In the genomic region with DNA sequence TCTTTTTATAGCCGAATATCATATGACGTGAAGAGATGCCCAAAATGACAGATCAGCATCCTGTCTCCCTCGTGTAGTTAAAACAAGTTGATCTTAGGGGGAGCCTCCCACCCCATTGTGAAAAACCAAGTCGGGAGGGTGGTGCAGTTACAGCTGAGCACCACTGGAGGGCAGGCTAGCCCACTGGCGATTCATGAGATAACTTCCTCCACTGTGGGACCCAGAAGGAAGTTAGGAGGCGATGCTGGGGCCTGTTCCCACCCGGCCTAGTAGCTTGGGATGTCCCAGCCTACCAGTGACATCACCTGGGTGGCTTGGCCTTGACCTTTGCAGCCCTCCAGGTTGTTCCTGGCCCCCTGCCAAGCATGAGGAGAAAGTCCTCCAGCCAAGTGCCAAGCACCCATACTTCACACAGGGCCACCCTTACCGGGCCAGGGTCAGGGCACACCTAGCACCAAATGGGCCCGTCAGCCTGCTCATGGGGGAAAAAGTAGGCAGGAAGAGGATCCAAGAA, we compare ENCODE assay signal across 8 cellular contexts. TPM values are rescaled to one million over a fixed set of nuclear protein-coding genes. Genes with fewer than 3 reads are reported as not detected.
DNase-seq lines count a peak whose midpoint lies in the region; ATAC-seq, FAIRE-seq and TF ChIP-seq lines count a peak whose summit lies in the region.

No MANE protein-coding gene starts in this region.

- peak overlapping the region; percentile 68 for H2AFZ ChIP-seq in mesenchymal stem cell (ENCODE audit: low read depth, low read length)

- no peak overlapping the region for H2BK5ac ChIP-seq in mesenchymal stem cell (ENCODE audit: low read depth, low read length, poor library complexity, severe bottlenecking)

- H3K4ac ChIP-seq in mesenchymal stem cell (ENCODE audit: low read depth in 1 of 2, low read length in 2 of 2), result peak overlapping the region in 1 of 2 experiments; percentile 40

- DNase-seq in D721Med (ENCODE audit: insufficient read length, low spot score), result peak; percentile 37
- peak; percentile 29 for DNase-seq in NCI-H774 (lab: John Stamatoyannopoulos, UW)
- DNase-seq in activated CD8-positive, alpha-beta T cell treated with anti-CD3 and anti-CD28 coated beads, Interleukin-2, amount 10 ng/mL, durations not matched to agents 7 days and 5 days, result peak; percentile 87
- peak; percentile 54 to 59 (median 59) for DNase-seq in effector memory CD4-positive, alpha-beta T cell
- DNase-seq in mesenchymal stem cell, result peak; percentile 73
- peak; percentile 41 to 53 for DNase-seq in stimulated activated CD8-positive, alpha-beta memory T cell treated with anti-CD3 and anti-CD28 coated beads, Interleukin-2, amount 100 ng/mL, for 48 hours (ENCODE audit: low read depth in 2 of 2)

- H3K4me3 Mint-ChIP-seq in activated CD8-positive, alpha-beta T cell treated with anti-CD3 and anti-CD28 coated beads, Interleukin-2, amount 10 ng/mL, durations not matched to agents 7 days and 5 days, result no peak overlapping the region

- POLR2A ChIA-PET in activated CD8-positive, alpha-beta T cell treated with anti-CD3 and anti-CD28 coated beads, Interleukin-2, amount 10 ng/mL, durations not matched to agents 7 days and 5 days (lab: Charles Lee), result interaction anchor here (0.7 to 1.6 kb wide), 4 partner anchors 12 to 52 kb away, joined by 3 to 6 read pairs (median 4); no protein-coding TSS in a partner anchor

- CTCF ChIA-PET in activated CD8-positive, alpha-beta T cell treated with anti-CD3 and anti-CD28 coated beads, Interleukin-2, amount 10 ng/mL, durations not matched to agents 7 days and 5 days (lab: Charles Lee), result interaction anchor here (0.6 to 5.0 kb wide), 41 partner anchors 8 to 334 kb away, joined by 3 to 53 read pairs (median 4); partner anchors contain the start of genes CPNE2, PSME3IP1 and RSPRY1

- peaks cover 4% of the 10 kb centered on the region for H3K4me1 ChIP-seq in effector memory CD4-positive, alpha-beta T cell (ENCODE audit: control insufficient read depth, insufficient read depth, low read length, poor library complexity, severe bottlenecking)
- H3K4me1 ChIP-seq in mesenchymal stem cell (ENCODE audit: control insufficient read depth, insufficient read depth, low read depth, low read length), result peaks cover 2% of the 10 kb centered on the region

- H3K9me3 ChIP-seq in effector memory CD4-positive, alpha-beta T cell (ENCODE audit: control insufficient read depth, low read length), result no peaks in the 10 kb centered on the region
- no peaks in the 10 kb centered on the region for H3K9me3 ChIP-seq in mesenchymal stem cell (ENCODE audit: control insufficient read depth, low read length)

- no peak overlapping the region for H3K14ac ChIP-seq in mesenchymal stem cell (ENCODE audit: low read length in 2 of 2)

- H2BK120ac ChIP-seq in mesenchymal stem cell (ENCODE audit: low read depth, low read length), result no peak overlapping the region

- H3K27me3 ChIP-seq in effector memory CD4-positive, alpha-beta T cell (replicated peaks; ENCODE audit: control insufficient read depth, insufficient read depth, low read length, poor library complexity, severe bottlenecking), result no peaks in the 10 kb centered on the region
- H3K27me3 ChIP-seq in mesenchymal stem cell (ENCODE audit: control insufficient read depth in 1 of 2, insufficient read depth in 1 of 2, low read length in 2 of 2), result peaks cover 3 to 20% of the 10 kb centered on the region in 2 experiments

- no peak overlapping the region for H3K9ac ChIP-seq in mesenchymal stem cell (ENCODE audit: low read length)

- H3K27me3 Mint-ChIP-seq in activated CD8-positive, alpha-beta T cell treated with anti-CD3 and anti-CD28 coated beads, Interleukin-2, amount 10 ng/mL, durations not matched to agents 7 days and 5 days (ENCODE audit: low read depth), result peaks cover 5% of the 10 kb centered on the region

- H3K23ac ChIP-seq in mesenchymal stem cell (ENCODE audit: low read length in 2 of 2), result no peak overlapping the region

- peak overlapping the region; percentile 29 for H3K27ac ChIP-seq in effector memory CD4-positive, alpha-beta T cell (ENCODE audit: insufficient read depth, low read length, poor library complexity, severe bottlenecking)
- H3K27ac ChIP-seq in mesenchymal stem cell (ENCODE audit: low read length, poor library complexity, severe bottlenecking), result no peak overlapping the region

- H2BK15ac ChIP-seq in mesenchymal stem cell (ENCODE audit: low read depth, poor library complexity, severe bottlenecking), result no peak overlapping the region

- H3K9me3 Mint-ChIP-seq in activated CD8-positive, alpha-beta T cell treated with anti-CD3 and anti-CD28 coated beads, Interleukin-2, amount 10 ng/mL, durations not matched to agents 7 days and 5 days (ENCODE audit: insufficient read depth), result no peaks in the 10 kb centered on the region

- peak overlapping the region; percentile 26 for H2AK5ac ChIP-seq in mesenchymal stem cell (ENCODE audit: low read length, severe bottlenecking)

- H3K79me1 ChIP-seq in mesenchymal stem cell (replicated peaks; ENCODE audit: low read length, poor library complexity, severe bottlenecking), result no peaks in the 10 kb centered on the region

- 22% methylated on average over 9 of the region's 9 CpGs for WGBS in mesenchymal stem cell

- H3K27ac Mint-ChIP-seq in activated CD8-positive, alpha-beta T cell treated with anti-CD3 and anti-CD28 coated beads, Interleukin-2, amount 10 ng/mL, durations not matched to agents 7 days and 5 days, result peak overlapping the region; percentile 74

- FAIRE-seq in D721Med (lab: Jason Lieb, UNC), result no peak

- peak overlapping the region; percentile 71 for H4K8ac ChIP-seq in mesenchymal stem cell (ENCODE audit: low read length)

- peak; percentile 50 for ATAC-seq in HG02610 (IDR thresholded peaks at IDR 0.05; ENCODE audit: unreplicated experiment)
- ATAC-seq in activated CD8-positive, alpha-beta T cell treated with anti-CD3 and anti-CD28 coated beads, Interleukin-2, amount 10 ng/mL, durations not matched to agents 7 days and 5 days, result peak; percentile 75
- no peak for ATAC-seq in HG03520 (IDR thresholded peaks at IDR 0.05; ENCODE audit: unreplicated experiment)

- H2BK12ac ChIP-seq in mesenchymal stem cell (ENCODE audit: low read length in 2 of 2), result no peak overlapping the region

- H3K4me1 Mint-ChIP-seq in activated CD8-positive, alpha-beta T cell treated with anti-CD3 and anti-CD28 coated beads, Interleukin-2, amount 10 ng/mL, durations not matched to agents 7 days and 5 days (ENCODE audit: low read depth), result peaks cover 8% of the 10 kb centered on the region

- H4K91ac ChIP-seq in mesenchymal stem cell (ENCODE audit: low read length), result no peak overlapping the region

- H3K18ac ChIP-seq in mesenchymal stem cell (ENCODE audit: low read depth in 1 of 2, low read length in 2 of 2), result peak overlapping the region in 1 of 2 experiments; percentile 28

- H3K36me3 Mint-ChIP-seq in activated CD8-positive, alpha-beta T cell treated with anti-CD3 and anti-CD28 coated beads, Interleukin-2, amount 10 ng/mL, durations not matched to agents 7 days and 5 days (ENCODE audit: low read depth), result peaks cover 29% of the 10 kb centered on the region

- no peak overlapping the region for H3K4me2 ChIP-seq in mesenchymal stem cell (ENCODE audit: low read length, poor library complexity, severe bottlenecking)

- H3K36me3 ChIP-seq in effector memory CD4-positive, alpha-beta T cell (ENCODE audit: control insufficient read depth, insufficient read depth, low read length), result peaks cover 41% of the 10 kb centered on the region
- peaks cover 0 to 42% of the 10 kb centered on the region in 2 experiments for H3K36me3 ChIP-seq in mesenchymal stem cell (ENCODE audit: control insufficient read depth in 1 of 2, insufficient read depth in 2 of 2, low read depth in 1 of 2, low read length in 2 of 2)

- peak; percentile 91 for TF ChIP-seq CTCF in D721Med (IDR thresholded peaks at IDR 0.05; ENCODE audit: insufficient read depth, missing control alignments)

- H3K4me3 ChIP-seq in effector memory CD4-positive, alpha-beta T cell (ENCODE audit: insufficient read depth, low read depth, low read length, poor library complexity, severe bottlenecking), result no peak overlapping the region
- no peak overlapping the region for H3K4me3 ChIP-seq in mesenchymal stem cell (ENCODE audit: insufficient read depth in 1 of 2, low read depth in 1 of 2, low read length in 2 of 2)

RNA-seq across cellular contexts. Expression of gene CPNE2, which starts 8.1 kb away (rescaled TPM):
- total RNA-seq in activated CD8-positive, alpha-beta T cell treated with anti-CD3 and anti-CD28 coated beads, Interleukin-2, amount 10 ng/mL, durations not matched to agents 7 days and 5 days, result 10 to 100 TPM; 11.3 to 12.5 TPM
- polyA plus RNA-seq in mesenchymal stem cell (2013, experiment 1 of 2), result 37.6 TPM
- 39.4 TPM for polyA plus RNA-seq in mesenchymal stem cell (2013, experiment 2 of 2)

Comparison
In these comparisons a context has a peak if more than half of its experiments do, and no peak if none do; other contexts are left out.
1. DNase-seq: peak in every context shown above with its lines; median percentile 87 in activated CD8-positive, alpha-beta T cell treated with anti-CD3 and anti-CD28 coated beads, Interleukin-2, amount 10 ng/mL, durations not matched to agents 7 days and 5 days; 73 in mesenchymal stem cell; 59 in effector memory CD4-positive, alpha-beta T cell; 47 in stimulated activated CD8-positive, alpha-beta memory T cell treated with anti-CD3 and anti-CD28 coated beads, Interleukin-2, amount 100 ng/mL, for 48 hours; 37 in D721Med; 29 in NCI-H774.